In the genomic region with DNA sequence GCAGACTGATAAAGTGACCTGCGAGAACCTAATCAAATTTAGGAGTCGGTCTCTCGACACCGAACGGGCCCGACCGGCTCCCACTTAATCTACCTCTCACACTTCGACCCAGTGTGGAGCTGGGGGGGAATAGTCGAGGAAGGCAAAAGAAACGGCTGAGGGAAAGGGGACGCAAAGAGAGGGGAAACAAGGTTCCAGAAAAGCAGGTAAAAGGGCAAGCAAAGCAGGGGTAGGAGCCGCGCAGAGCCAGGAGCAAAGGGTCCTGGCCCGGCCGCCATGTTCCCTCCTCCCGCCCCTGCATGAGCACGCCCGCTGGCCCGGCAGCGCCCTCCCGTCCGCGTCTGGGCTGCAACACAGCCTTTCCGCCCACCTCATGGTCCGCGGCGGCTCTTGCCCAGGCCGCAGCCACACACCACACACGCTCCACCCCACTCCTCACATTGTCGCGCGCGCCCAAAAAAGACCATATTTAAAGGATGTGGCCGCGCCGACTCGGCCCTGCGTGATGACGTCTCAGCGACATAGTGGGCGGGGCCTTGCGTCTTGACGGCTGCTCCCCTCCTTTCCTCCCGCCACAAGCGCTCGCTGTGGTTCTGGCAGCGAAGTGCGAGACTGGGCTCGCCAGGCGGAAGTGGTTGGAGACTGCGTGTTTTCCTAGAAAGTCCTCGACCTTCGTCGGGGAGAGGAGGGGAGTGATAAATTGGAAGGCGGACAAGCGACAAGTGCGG, we compare ENCODE assay signal across 8 cellular contexts. TPM values are rescaled to one million over a fixed set of nuclear protein-coding genes. Genes with fewer than 3 reads are reported as not detected.
DNase-seq lines count a peak whose midpoint lies in the region; ATAC-seq, FAIRE-seq and TF ChIP-seq lines count a peak whose summit lies in the region.

A gene with protein sequence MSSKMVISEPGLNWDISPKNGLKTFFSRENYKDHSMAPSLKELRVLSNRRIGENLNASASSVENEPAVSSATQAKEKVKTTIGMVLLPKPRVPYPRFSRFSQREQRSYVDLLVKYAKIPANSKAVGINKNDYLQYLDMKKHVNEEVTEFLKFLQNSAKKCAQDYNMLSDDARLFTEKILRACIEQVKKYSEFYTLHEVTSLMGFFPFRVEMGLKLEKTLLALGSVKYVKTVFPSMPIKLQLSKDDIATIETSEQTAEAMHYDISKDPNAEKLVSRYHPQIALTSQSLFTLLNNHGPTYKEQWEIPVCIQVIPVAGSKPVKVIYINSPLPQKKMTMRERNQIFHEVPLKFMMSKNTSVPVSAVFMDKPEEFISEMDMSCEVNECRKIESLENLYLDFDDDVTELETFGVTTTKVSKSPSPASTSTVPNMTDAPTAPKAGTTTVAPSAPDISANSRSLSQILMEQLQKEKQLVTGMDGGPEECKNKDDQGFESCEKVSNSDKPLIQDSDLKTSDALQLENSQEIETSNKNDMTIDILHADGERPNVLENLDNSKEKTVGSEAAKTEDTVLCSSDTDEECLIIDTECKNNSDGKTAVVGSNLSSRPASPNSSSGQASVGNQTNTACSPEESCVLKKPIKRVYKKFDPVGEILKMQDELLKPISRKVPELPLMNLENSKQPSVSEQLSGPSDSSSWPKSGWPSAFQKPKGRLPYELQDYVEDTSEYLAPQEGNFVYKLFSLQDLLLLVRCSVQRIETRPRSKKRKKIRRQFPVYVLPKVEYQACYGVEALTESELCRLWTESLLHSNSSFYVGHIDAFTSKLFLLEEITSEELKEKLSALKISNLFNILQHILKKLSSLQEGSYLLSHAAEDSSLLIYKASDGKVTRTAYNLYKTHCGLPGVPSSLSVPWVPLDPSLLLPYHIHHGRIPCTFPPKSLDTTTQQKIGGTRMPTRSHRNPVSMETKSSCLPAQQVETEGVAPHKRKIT (minus strand): TSS at position 510 of the 728 bp plus-strand sequence. CDS start 1,165 bp downstream, outside the sequence.

- H3K4me1 Mint-ChIP-seq in T-cell (peaks cover 54 to 70% (median 64%) of the 10 kb centered on the region in 3 donors), type B pancreatic cell (ENCODE audit: unreplicated experiment) (peaks cover 33% of the 10 kb centered on the region)

- POLR2A ChIA-PET in T-cell (lab: Charles Lee), result interaction anchor here (0.5 to 1.0 kb wide), 4 partner anchors 32 to 308 kb away, joined by 3 to 15 read pairs (median 4); no protein-coding TSS in a partner anchor

- CTCF ChIA-PET in T-cell (lab: Charles Lee), result interaction anchor here in 1 of 2 donors (0.6 to 1.3 kb wide), 4 partner anchors 10 to 101 kb away, joined by 3 to 7 read pairs (median 6); no protein-coding TSS in a partner anchor

- H3K9me3 Mint-ChIP-seq in T-cell (no peaks in the 10 kb centered on the region), type B pancreatic cell (no peaks in the 10 kb centered on the region)

- DNase-seq in GM12891 (ENCODE audit: insufficient read length, low spot score), result peak; percentile 51
- DNase-seq in NCI-H1436 treated with DMSO at 0.1 percent for 48 hours (lab: John Stamatoyannopoulos, UW), result peak; percentile 63
- peak; percentile 90 to 97 (median 95) for DNase-seq in T-cell
- DNase-seq in adrenal gland, result peak; percentile 95 to 98 (median 97)
- DNase-seq in heart left ventricle, result peak; percentile 96 to 98 (median 97)
- peak; percentile 94 for DNase-seq in pons (ENCODE audit: low spot score)
- peak; percentile 95 for DNase-seq in type B pancreatic cell (ENCODE audit: extremely low spot score, unreplicated experiment)

- H3K27me3 ChIP-seq in adrenal gland (no peaks in the 10 kb centered on the region), heart left ventricle (no peaks in the 10 kb centered on the region)

- intact Hi-C loops in adrenal gland (cut with DNase I), result no loop called here
- intact Hi-C loops in heart left ventricle (cut with DNase I), result loop anchor here in 1 of 10 donors (2.0 kb wide), 1 partner anchor 80 kb away; no protein-coding TSS in a partner anchor

- TF ChIP-seq CTCF in adrenal gland (IDR thresholded peaks at IDR 0.05), result peak in 3 of 6 experiments; percentile 14 to 37 (median 32)
- peak in 2 of 12 donors; percentile 13 to 29 for TF ChIP-seq CTCF in heart left ventricle (IDR thresholded peaks at IDR 0.05)
- peak; percentile 25 for TF ChIP-seq CTCF in type B pancreatic cell (conservative IDR thresholded peaks at IDR 0.05)

- H3K36me3 Mint-ChIP-seq in T-cell (peaks cover 17% of the 10 kb centered on the region), type B pancreatic cell (peaks cover 6% of the 10 kb centered on the region)

- H3K27ac Mint-ChIP-seq in T-cell (peak within 1 kb of the TSS; percentile 98), type B pancreatic cell (peak within 1 kb of the TSS; percentile 99)

- H3K27me3 Mint-ChIP-seq in T-cell (no peaks in the 10 kb centered on the region), type B pancreatic cell (no peaks in the 10 kb centered on the region)

- ATAC-seq in HG02840 (IDR thresholded peaks at IDR 0.05; ENCODE audit: low FRiP score, unreplicated experiment), result peak; percentile 91
- ATAC-seq in T-cell (replicated peaks in 1 of 4), result peak; percentile 93 to 95 (median 94)
- ATAC-seq in heart left ventricle, result peak; percentile 92 to 98 (median 96)

- TF ChIP-seq POLR2A in GM12891 (IDR thresholded peaks at IDR 0.05; ENCODE audit: low read depth, low read length) (peak; percentile 95), adrenal gland (IDR thresholded peaks at IDR 0.05) (peak; percentile 50 to 90), heart left ventricle (IDR thresholded peaks at IDR 0.05) (peak; percentile 72 to 81)

- peaks cover 0 to 12% of the 10 kb centered on the region in 2 donors for H3K36me3 ChIP-seq in adrenal gland (replicated peaks in 1 of 2)
- peaks cover 0 to 19% (median 11%) of the 10 kb centered on the region in 9 donors for H3K36me3 ChIP-seq in heart left ventricle

- H3K9me3 ChIP-seq in adrenal gland (replicated peaks in 1 of 3) (no peaks in the 10 kb centered on the region), heart left ventricle (no peaks in the 10 kb centered on the region)

- H3K4me3 ChIP-seq in adrenal gland (peak within 1 kb of the TSS; percentile 23 to 83 (median 56)), heart left ventricle (peak within 1 kb of the TSS; percentile 60 to 90 (median 73))

- peak; percentile 99 for FAIRE-seq in GM12891 (lab: Jason Lieb, UNC)

- H3K27ac ChIP-seq in adrenal gland, result peak within 1 kb of the TSS; percentile 28 to 93 (median 88)
- peak within 1 kb of the TSS; percentile 90 to 98 (median 92) for H3K27ac ChIP-seq in heart left ventricle

- peaks cover 8 to 34% of the 10 kb centered on the region in 2 donors for H3K4me1 ChIP-seq in adrenal gland (replicated peaks in 1 of 2)
- peaks cover 3 to 43% (median 30%) of the 10 kb centered on the region in 12 donors for H3K4me1 ChIP-seq in heart left ventricle

- H3K4me3 Mint-ChIP-seq in T-cell, result peak within 1 kb of the TSS; percentile 87 to 97 (median 93)
- H3K4me3 Mint-ChIP-seq in type B pancreatic cell, result peak within 1 kb of the TSS; percentile 100

- WGBS in adrenal gland, 4 donors, result 0 to 1% (median 0%) methylated on average over 24 to 57 of the region's 57 CpGs
- 0% methylated on average over 48 to 57 of the region's 57 CpGs for WGBS in heart left ventricle, 4 donors

TF ChIP-seq in GM12891, 5 proteins besides CTCF, POLR2A, EP300 and RAD21:
- peak; percentile 98 for TF ChIP-seq POLR2AphosphoS5 (IDR thresholded peaks at IDR 0.05; ENCODE audit: low read depth, low read length)
- TF ChIP-seq SPI1 (IDR thresholded peaks at IDR 0.05; ENCODE audit: low read depth, low read length), result peak; percentile 58
- no peak for TF ChIP-seq PAX5 (IDR thresholded peaks at IDR 0.05; ENCODE audit: insufficient read depth, low read length, severe bottlenecking)
- peak; percentile 81 for TF ChIP-seq TAF1 (IDR thresholded peaks at IDR 0.05; ENCODE audit: low read depth, low read length)
- peak; percentile 89 for TF ChIP-seq POU2F2 (IDR thresholded peaks at IDR 0.05; ENCODE audit: low read depth, low read length)

RNA-seq across cellular contexts. Expression of the gene that starts here (rescaled TPM):
- 16.5 TPM for polyA plus RNA-seq in GM12891 (2012; ENCODE audit: low read depth, missing spikeins)
- 10 to 100 TPM; 47.4 to 68.7 (median 52.4) TPM for total RNA-seq in T-cell
- total RNA-seq in adrenal gland, result 10 to 100 TPM; 13.6 to 53.7 (median 38.3) TPM
- 10 to 100 TPM; 14.2 to 42.2 (median 15.6) TPM for polyA plus RNA-seq in adrenal gland
- total RNA-seq in heart left ventricle, result 10 to 100 TPM in 8 of 9 donors, 1 to 10 TPM in 1; 9.1 to 28.8 (median 23.7) TPM
- polyA plus RNA-seq in heart left ventricle, result 10 to 100 TPM in 1 of 2 donors, 1 to 10 TPM in 1; 8.4 to 11.1 TPM
- total RNA-seq in type B pancreatic cell (ENCODE audit: low replicate concordance), result 51.1 and 67.1 TPM in 2 replicates

Comparison
In these comparisons a context has a peak if more than half of its experiments do, and no peak if none do; other contexts are left out.
1. Peak in every context shown above with its lines: DNase-seq, ATAC-seq, H3K4me3 ChIP-seq and H3K27ac ChIP-seq.